ENCODE assay signal across 15 cellular contexts in genomic region chr2:26792720-26793119, GRCh38. TPM values are rescaled to one million over a fixed set of nuclear protein-coding genes. Genes with fewer than 3 reads are reported as not detected.
"Had no signal": no experiment of that assay in that cellular context is flagged by ENCODE, and none has a peak within 500 bp of the region (broad histone marks: within the 10 kb centered on the region; RNA-seq: fewer than 3 reads in every experiment).

No MANE protein-coding gene starts in this region.

- H3K36me3 ChIP-seq: adrenal gland, left ventricle myocardium inferior had no signal

- H3K9me3 ChIP-seq: adrenal gland, body of pancreas had no signal

- H3K27me3 ChIP-seq: adrenal gland, body of pancreas, hepatocyte had no signal

- ATAC-seq: body of pancreas; effector memory CD8-positive, alpha-beta T cell; stimulated activated memory B cell treated with anti-CD40 and anti-IgM and Interleukin-4, amounts not matched to agents 10 μg/mL and 1 μg/mL and 100 μg/mL, for 72 hours had no signal

- DNase-seq: adrenal gland; body of pancreas; effector memory CD8-positive, alpha-beta T cell; left ventricle myocardium inferior; SHP77 treated with DMSO at 0.1 percent for 48 hours; SW 1271 had no signal

- H3K27ac ChIP-seq: adrenal gland, body of pancreas, coronary artery, epithelial cell of prostate, hepatocyte, left ventricle myocardium inferior, parathyroid adenoma had no signal

- H3K4me1 ChIP-seq: adrenal gland, body of pancreas, parathyroid adenoma had no signal

- H3K4me3 ChIP-seq: adrenal gland, body of pancreas, coronary artery, hepatocyte, left ventricle myocardium inferior had no signal

RNA-seq across cellular contexts. Expression of gene CENPA, which starts 6.9 kb away (rescaled TPM):
- total RNA-seq: body of pancreas had no signal

RNA-seq across cellular contexts. Expression of gene DPYSL5, which starts 55.2 kb away (rescaled TPM):
- total RNA-seq: activated CD8-positive, alpha-beta memory T cell treated with anti-CD3 and anti-CD28 coated beads for 36 hours; activated T-helper 2 cell treated with anti-CD3 and anti-CD28 coated beads, Interferon-gamma antibody, Interleukin-2, Interleukin-4, amounts not matched to agents 10 μg/mL and 5 μg/mL and 100 μg/mL, durations not matched to agents 14 hours and 24 hours and 36 hours; body of pancreas; left ventricle myocardium inferior; ureter had no signal
- polyA plus RNA-seq: keratinocyte had no signal
